In genomic region chr17:49676276-49676868, GRCh38 we compare ENCODE assay signal across 8 cellular contexts. TPM values are rescaled to one million over a fixed set of nuclear protein-coding genes. Genes with fewer than 3 reads are reported as not detected.
DNase-seq lines count a peak whose midpoint lies in the region; ATAC-seq, FAIRE-seq and TF ChIP-seq lines count a peak whose summit lies in the region.

No MANE protein-coding gene starts in this region.

- DNase-seq in heart right ventricle, result no peak
- DNase-seq in left cardiac atrium, result no peak
- DNase-seq in NOMO-1 treated with dmso at 0.1 percent for 144 hours (lab: John Stamatoyannopoulos, UW; ENCODE audit: unreplicated experiment), result peak; percentile 79
- no peak for DNase-seq in bronchial epithelial cell (ENCODE audit: low read depth)
- DNase-seq in midbrain (lab: John Stamatoyannopoulos, UW), result peak; percentile 21
- DNase-seq in D721Med (ENCODE audit: insufficient read length, low spot score), result no peak

- no peaks in the 10 kb centered on the region for H3K27me3 ChIP-seq in heart right ventricle
- no peaks in the 10 kb centered on the region for H3K27me3 ChIP-seq in bronchial epithelial cell (ENCODE audit: control insufficient read depth, insufficient read depth, low read length)

- peaks cover 0 to 37% (median 0%) of the 10 kb centered on the region in 9 donors for H3K36me3 ChIP-seq in heart right ventricle
- H3K36me3 ChIP-seq in bronchial epithelial cell (ENCODE audit: control insufficient read depth, insufficient read depth, low read length), result no peaks in the 10 kb centered on the region

- intact Hi-C loops in heart right ventricle (cut with DNase I), result loop anchor here in 5 of 10 donors (5.0 to 10.0 kb wide), 5 partner anchors 34 to 104 kb away; no protein-coding TSS in a partner anchor
- intact Hi-C loops in left cardiac atrium (cut with DNase I), result loop anchor here in 1 of 2 donors (5.0 kb wide), 1 partner anchor 99 kb away; the partner anchor contains the start of gene NXPH3

- ATAC-seq in heart right ventricle (no peak), left cardiac atrium (no peak), HG02623 (IDR thresholded peaks at IDR 0.05; ENCODE audit: unreplicated experiment) (peak; percentile 50), HG03025 (IDR thresholded peaks at IDR 0.05; ENCODE audit: low FRiP score, unreplicated experiment) (no peak)

- no peak for TF ChIP-seq CTCF in heart right ventricle (IDR thresholded peaks at IDR 0.05)
- TF ChIP-seq CTCF in bronchial epithelial cell (IDR thresholded peaks at IDR 0.05; ENCODE audit: insufficient read depth, low read length, severe bottlenecking), result no peak
- TF ChIP-seq CTCF in D721Med (IDR thresholded peaks at IDR 0.05; ENCODE audit: insufficient read depth, missing control alignments), result no peak

- no peaks in the 10 kb centered on the region for H3K9me3 ChIP-seq in heart right ventricle

- peaks cover 0 to 67% (median 48%) of the 10 kb centered on the region in 9 donors for H3K4me1 ChIP-seq in heart right ventricle

- FAIRE-seq in bronchial epithelial cell (lab: Jason Lieb, UNC), result no peak
- no peak for FAIRE-seq in D721Med (lab: Jason Lieb, UNC)

- peak overlapping the region in 9 of 10 donors; percentile 65 to 82 (median 72) for H3K4me3 ChIP-seq in heart right ventricle
- peak overlapping the region; percentile 89 for H3K4me3 ChIP-seq in bronchial epithelial cell (ENCODE audit: low read depth, low read length)

- H3K27ac ChIP-seq in heart right ventricle, result peak overlapping the region in 8 of 10 donors; percentile 22 to 98 (median 97)

- 31 to 35% methylated on average over 5 of the region's 5 CpGs for WGBS in heart right ventricle, 2 donors

RNA-seq across cellular contexts. Expression of gene SPOP, which starts 1.5 kb away (rescaled TPM):
- total RNA-seq in heart right ventricle (10 to 100 TPM; 39.8 to 79.9 (median 67.7) TPM), left cardiac atrium (10 to 100 TPM; 60.5 to 69.5 TPM), bronchial epithelial cell (32.1 and 50.7 TPM in 2 replicates)
- polyA plus RNA-seq in heart right ventricle, result 10 to 100 TPM; 42.4 to 44.5 TPM

RNA-seq across cellular contexts. Expression of gene SLC35B1, which starts 31.4 kb away (rescaled TPM):
- total RNA-seq in heart right ventricle (10 to 100 TPM; 60.5 to 92.4 (median 69.1) TPM), left cardiac atrium (10 to 100 TPM; 48.8 to 78.8 TPM), bronchial epithelial cell (79.2 and 91.1 TPM in 2 replicates)
- 100 to 1,000 TPM in 1 of 2 donors, 10 to 100 TPM in 1; 68.8 to 146 TPM for polyA plus RNA-seq in heart right ventricle

Comparison
In these comparisons a context has a peak if more than half of its experiments do, and no peak if none do; other contexts are left out.
1. DNase-seq: peak in NOMO-1 treated with dmso at 0.1 percent for 144 hours (single experiment) and midbrain (single experiment); none in heart right ventricle (0 of 2), left cardiac atrium (single experiment), bronchial epithelial cell (single experiment) and D721Med (single experiment).